In the genomic region with DNA sequence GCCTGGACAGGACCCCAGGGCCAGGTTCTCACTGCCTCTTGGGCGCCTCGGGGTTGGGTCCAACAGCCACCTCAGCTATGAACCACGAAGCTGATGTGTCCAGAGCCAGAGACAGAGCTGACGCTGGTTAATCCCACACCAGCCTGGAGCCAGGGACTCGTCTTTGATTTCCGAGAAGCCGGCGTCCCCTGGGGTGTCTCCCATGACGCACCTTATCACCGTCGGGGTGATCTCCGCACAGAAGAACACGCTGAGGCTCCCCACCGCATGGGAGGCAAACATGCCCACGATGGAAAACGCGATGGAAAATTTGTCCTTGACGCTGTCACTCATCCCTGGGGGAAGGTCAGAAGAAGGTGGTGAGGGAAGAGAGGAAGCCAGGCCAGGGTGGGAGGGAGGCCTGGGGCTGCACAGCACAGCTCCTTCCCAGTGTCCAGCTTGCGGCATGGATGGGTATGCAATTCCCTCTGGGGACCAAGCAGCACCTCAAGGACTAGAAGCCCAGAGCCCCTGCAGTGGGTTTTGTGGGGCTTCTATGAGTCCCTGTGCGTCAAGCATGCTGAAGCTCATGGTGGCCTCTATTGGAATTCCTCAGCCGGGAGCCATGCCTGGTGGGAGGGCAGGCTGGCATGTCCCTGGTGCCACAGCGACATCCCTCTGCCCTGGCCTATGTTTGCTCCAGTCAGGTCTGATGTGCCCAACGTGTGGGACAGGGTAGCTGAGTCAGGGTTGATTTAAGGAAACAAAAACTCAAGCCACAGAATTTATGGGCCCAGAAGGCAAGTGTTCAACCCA, we compare ENCODE assay signal across 29 cellular contexts. TPM values are rescaled to one million over a fixed set of nuclear protein-coding genes. Genes with fewer than 3 reads are reported as not detected.
DNase-seq lines count a peak whose midpoint lies in the region; ATAC-seq and TF ChIP-seq lines count a peak whose summit lies in the region.
"Had no signal": no experiment of that assay in that cellular context is flagged by ENCODE, and none has a peak within 500 bp of the region (broad histone marks: within the 10 kb centered on the region; RNA-seq: fewer than 3 reads in every experiment).

No MANE protein-coding gene starts in this region.

- H3K9me3 Mint-ChIP-seq in natural killer cell treated with Interleukin-12 subunit alpha and Interleukin-12 subunit beta and Interleukin-15 and Interleukin-18, amount 100 ng/mL, for 72 hours, result no peaks in the 10 kb centered on the region
- H3K9me3 Mint-ChIP-seq in natural killer cell (no peaks in the 10 kb centered on the region), chondrocyte (ENCODE audit: low read depth) (no peaks in the 10 kb centered on the region)
- H3K9me3 Mint-ChIP-seq in activated CD4-positive, alpha-beta memory T cell treated with anti-CD3 and anti-CD28 coated beads, Interleukin-2, amount 10 ng/mL, durations not matched to agents 7 days and 5 days, result no peaks in the 10 kb centered on the region
- H3K9me3 Mint-ChIP-seq: type B pancreatic cell had no signal

- no peak overlapping the region for H4K91ac ChIP-seq in neuronal stem cell (ENCODE audit: low read depth, low read length, poor library complexity)

- H2BK120ac ChIP-seq in neuronal stem cell (ENCODE audit: low read depth, low read length), result no peak overlapping the region

- ATAC-seq in natural killer cell treated with Interleukin-12 subunit alpha and Interleukin-12 subunit beta and Interleukin-15 and Interleukin-18, amount 100 ng/mL, for 72 hours, result no peak
- ATAC-seq in natural killer cell (no peak), upper lobe of right lung (no peak)
- ATAC-seq: SK-N-SH treated with all-trans-retinoic acid at 6 μM for 48 hours had no signal

- POLR2A ChIA-PET in activated CD4-positive, alpha-beta memory T cell treated with anti-CD3 and anti-CD28 coated beads, Interleukin-2, amount 10 ng/mL, durations not matched to agents 7 days and 5 days (lab: Charles Lee), result no interaction called here

- no peak overlapping the region for H2BK12ac ChIP-seq in neuronal stem cell (ENCODE audit: low read length)

- no peak overlapping the region for H4K8ac ChIP-seq in neuronal stem cell (ENCODE audit: low read depth, low read length)

- WGBS in neuronal stem cell (ENCODE audit: extremely low coverage in 2 of 2, insufficient read length in 2 of 2, insufficient replicate concordance in 1 of 2), 2 donors, result no CpG with 5 or more reads among the region's 23 CpGs

- H3K9me3 ChIP-seq in neuronal stem cell (replicated peaks in 1 of 2; ENCODE audit: control insufficient read depth in 2 of 2, insufficient read depth in 1 of 2, low read depth in 1 of 2, low read length in 2 of 2) (no peaks in the 10 kb centered on the region), upper lobe of right lung (no peaks in the 10 kb centered on the region)
- H3K9me3 ChIP-seq: colonic mucosa, esophagus squamous epithelium, HAP-1, neutrophil, stomach had no signal

- no peaks in the 10 kb centered on the region for H3K27me3 ChIP-seq in neuronal stem cell (ENCODE audit: control insufficient read depth in 3 of 3, insufficient read depth in 3 of 3, low read depth in 1 of 3, low read length in 3 of 3)
- H3K27me3 ChIP-seq in upper lobe of right lung, result no peaks in the 10 kb centered on the region
- H3K27me3 ChIP-seq: colonic mucosa, esophagus squamous epithelium, neutrophil, stomach had no signal

- H3K27ac Mint-ChIP-seq in natural killer cell treated with Interleukin-12 subunit alpha and Interleukin-12 subunit beta and Interleukin-15 and Interleukin-18, amount 100 ng/mL, for 72 hours, result no peak overlapping the region
- H3K27ac Mint-ChIP-seq in natural killer cell (no peak overlapping the region), chondrocyte (ENCODE audit: unreplicated experiment) (no peak overlapping the region)
- no peak overlapping the region for H3K27ac Mint-ChIP-seq in activated CD4-positive, alpha-beta memory T cell treated with anti-CD3 and anti-CD28 coated beads, Interleukin-2, amount 10 ng/mL, durations not matched to agents 7 days and 5 days
- H3K27ac Mint-ChIP-seq: B cell, type B pancreatic cell had no signal

- H3K36me3 Mint-ChIP-seq in natural killer cell treated with Interleukin-12 subunit alpha and Interleukin-12 subunit beta and Interleukin-15 and Interleukin-18, amount 100 ng/mL, for 72 hours, result no peaks in the 10 kb centered on the region
- H3K36me3 Mint-ChIP-seq in natural killer cell (no peaks in the 10 kb centered on the region), chondrocyte (ENCODE audit: low read depth) (peaks cover 21% of the 10 kb centered on the region)
- no peaks in the 10 kb centered on the region for H3K36me3 Mint-ChIP-seq in activated CD4-positive, alpha-beta memory T cell treated with anti-CD3 and anti-CD28 coated beads, Interleukin-2, amount 10 ng/mL, durations not matched to agents 7 days and 5 days (ENCODE audit: low read depth)

- peak overlapping the region; percentile 84 for H2BK15ac ChIP-seq in neuronal stem cell (ENCODE audit: low read length)

- H3K14ac ChIP-seq in neuronal stem cell (ENCODE audit: low read length), result no peak overlapping the region

- peak overlapping the region; percentile 34 for H3K9ac ChIP-seq in neuronal stem cell (ENCODE audit: low read depth, low read length, poor library complexity)

- CTCF ChIA-PET in activated CD4-positive, alpha-beta memory T cell treated with anti-CD3 and anti-CD28 coated beads, Interleukin-2, amount 10 ng/mL, durations not matched to agents 7 days and 5 days (lab: Charles Lee), result interaction anchor here (4.5 kb wide), 1 partner anchor 448 kb away, joined by 50 read pairs; no protein-coding TSS in a partner anchor

- H3K27me3 Mint-ChIP-seq in natural killer cell treated with Interleukin-12 subunit alpha and Interleukin-12 subunit beta and Interleukin-15 and Interleukin-18, amount 100 ng/mL, for 72 hours, result no peaks in the 10 kb centered on the region
- H3K27me3 Mint-ChIP-seq in natural killer cell (ENCODE audit: low read depth in 2 of 2) (no peaks in the 10 kb centered on the region), chondrocyte (ENCODE audit: low read depth) (no peaks in the 10 kb centered on the region)
- H3K27me3 Mint-ChIP-seq in activated CD4-positive, alpha-beta memory T cell treated with anti-CD3 and anti-CD28 coated beads, Interleukin-2, amount 10 ng/mL, durations not matched to agents 7 days and 5 days, result no peaks in the 10 kb centered on the region
- H3K27me3 Mint-ChIP-seq: B cell, type B pancreatic cell had no signal

- H3K4me1 ChIP-seq in neuronal stem cell (ENCODE audit: control insufficient read depth in 2 of 2, insufficient read depth in 1 of 2, low read depth in 1 of 2, low read length in 2 of 2), result peaks cover 21 to 24% of the 10 kb centered on the region in 2 donors
- peaks cover 22% of the 10 kb centered on the region for H3K4me1 ChIP-seq in upper lobe of right lung
- H3K4me1 ChIP-seq: colonic mucosa, HAP-1 had no signal

- H3K36me3 ChIP-seq in neuronal stem cell (replicated peaks in 1 of 2; ENCODE audit: control insufficient read depth in 2 of 2, insufficient read depth in 2 of 2, low read length in 2 of 2) (peaks cover 6 to 45% of the 10 kb centered on the region in 2 donors), upper lobe of right lung (peaks cover 8% of the 10 kb centered on the region)
- H3K36me3 ChIP-seq: colonic mucosa, HAP-1, neutrophil had no signal

- no peak for TF ChIP-seq CTCF in natural killer cell (IDR thresholded peaks at IDR 0.05)
- TF ChIP-seq CTCF in chondrocyte (IDR thresholded peaks at IDR 0.05), result no peak
- TF ChIP-seq CTCF in upper lobe of right lung (IDR thresholded peaks at IDR 0.05), result no peak

- H3K4ac ChIP-seq in neuronal stem cell (ENCODE audit: low read length), result no peak overlapping the region

- H3K79me1 ChIP-seq in neuronal stem cell (ENCODE audit: low read depth, low read length), result no peaks in the 10 kb centered on the region

- peaks cover 0 to 3% of the 10 kb centered on the region in 2 donors for H3K4me1 Mint-ChIP-seq in natural killer cell treated with Interleukin-12 subunit alpha and Interleukin-12 subunit beta and Interleukin-15 and Interleukin-18, amount 100 ng/mL, for 72 hours (ENCODE audit: low read depth in 2 of 2)
- H3K4me1 Mint-ChIP-seq in natural killer cell (peaks cover 0 to 5% of the 10 kb centered on the region in 2 donors), chondrocyte (ENCODE audit: low read depth) (peaks cover 41% of the 10 kb centered on the region)
- no peaks in the 10 kb centered on the region for H3K4me1 Mint-ChIP-seq in activated CD4-positive, alpha-beta memory T cell treated with anti-CD3 and anti-CD28 coated beads, Interleukin-2, amount 10 ng/mL, durations not matched to agents 7 days and 5 days

- no peak overlapping the region for H3K4me2 ChIP-seq in neuronal stem cell (ENCODE audit: insufficient read depth, low read length, poor library complexity, severe bottlenecking)

- H3K27ac ChIP-seq in neuronal stem cell (replicated peaks; ENCODE audit: low read length) (no peak overlapping the region), upper lobe of right lung (no peak overlapping the region)
- H3K27ac ChIP-seq: colonic mucosa, neutrophil, stomach had no signal

- H3K4me3 Mint-ChIP-seq in natural killer cell treated with Interleukin-12 subunit alpha and Interleukin-12 subunit beta and Interleukin-15 and Interleukin-18, amount 100 ng/mL, for 72 hours, result no peak overlapping the region
- H3K4me3 Mint-ChIP-seq in natural killer cell, result no peak overlapping the region
- no peak overlapping the region for H3K4me3 Mint-ChIP-seq in chondrocyte (ENCODE audit: unreplicated experiment)
- no peak overlapping the region for H3K4me3 Mint-ChIP-seq in activated CD4-positive, alpha-beta memory T cell treated with anti-CD3 and anti-CD28 coated beads, Interleukin-2, amount 10 ng/mL, durations not matched to agents 7 days and 5 days
- H3K4me3 Mint-ChIP-seq: B cell, type B pancreatic cell had no signal

- intact Hi-C loops in natural killer cell (cut with micrococcal nuclease), result no loop called here
- intact Hi-C loops in upper lobe of right lung (cut with DNase I), result loop anchor here (5.0 kb wide), 1 partner anchor 443 kb away; no protein-coding TSS in a partner anchor

- H2BK5ac ChIP-seq in neuronal stem cell (ENCODE audit: low read length), result no peak overlapping the region

- peak overlapping the region; percentile 77 for H3K18ac ChIP-seq in neuronal stem cell (ENCODE audit: low read length)

- H2AK5ac ChIP-seq in neuronal stem cell (ENCODE audit: low read depth, low read length), result no peak overlapping the region

- H2AFZ ChIP-seq in neuronal stem cell (ENCODE audit: low read length), result no peak overlapping the region

- peak overlapping the region; percentile 98 for H3K23ac ChIP-seq in neuronal stem cell (ENCODE audit: low read depth, low read length, poor library complexity)

- H3K4me3 ChIP-seq in neuronal stem cell (ENCODE audit: low read length in 2 of 2) (no peak overlapping the region), upper lobe of right lung (no peak overlapping the region)
- H3K4me3 ChIP-seq: colonic mucosa, esophagus squamous epithelium, HAP-1, skin epidermis, stomach had no signal

- peak; percentile 56 for DNase-seq in natural killer cell treated with Interleukin-12 subunit alpha and Interleukin-12 subunit beta and Interleukin-15 and Interleukin-18, amount 100 ng/mL, for 72 hours (ENCODE audit: low spot score)
- no peak for DNase-seq in natural killer cell
- peak; percentile 82 for DNase-seq in chondrocyte (ENCODE audit: low spot score)
- no peak for DNase-seq in neuronal stem cell (ENCODE audit: low spot score)
- peak; percentile 53 for DNase-seq in upper lobe of right lung
- no peak for DNase-seq in activated CD4-positive, alpha-beta memory T cell treated with anti-CD3 and anti-CD28 coated beads, Interleukin-2, amount 10 ng/mL, durations not matched to agents 7 days and 5 days
- no peak for DNase-seq in dermis blood vessel endothelial cell
- no peak for DNase-seq in activated gamma-delta T cell (lab: John Stamatoyannopoulos, UW)
- DNase-seq: activated CD4-positive, alpha-beta T cell treated with anti-CD3 and anti-CD28 coated beads for 4 hours; activated naive CD4-positive, alpha-beta T cell treated with Interleukin-2 at 50 U/mL for 16 hours; activated T-cell treated with anti-CD3 and anti-CD28 coated beads, Interleukin-2, amount 50 U/mL, for 1 hour; colonic mucosa; esophagus squamous epithelium; foreskin melanocyte; KG1; left cardiac atrium; NCI-H1417 treated with DMSO at 0.1 percent for 48 hours; NCI-H774; RPMI8226; stimulated activated CD8-positive, alpha-beta memory T cell treated with anti-CD3 and anti-CD28 coated beads, Interleukin-4, amount 100 ng/mL, for 48 hours; stomach; T-helper 2 cell had no signal

RNA-seq across cellular contexts. Expression of a gene that starts 25.1 kb away (rescaled TPM):
- total RNA-seq in natural killer cell treated with Interleukin-12 subunit alpha and Interleukin-12 subunit beta and Interleukin-15 and Interleukin-18, amount 100 ng/mL, for 72 hours, result 10 to 100 TPM; 16.4 to 25.2 TPM
- total RNA-seq in natural killer cell, result 10 to 100 TPM in 2 of 3 donors, 1 to 10 TPM in 1; 8.3 to 15.3 (median 11.3) TPM
- total RNA-seq in chondrocyte, result 16.2 to 24.7 TPM (median 17.2 TPM) in 3 replicates
- polyA plus RNA-seq in neuronal stem cell (2013, experiment 1 of 2), result 24.7 TPM
- 24.4 TPM for polyA plus RNA-seq in neuronal stem cell (2013, experiment 2 of 2)
- total RNA-seq in upper lobe of right lung, result 16.9 TPM
- 10 to 100 TPM; 19.8 to 21.4 TPM for total RNA-seq in activated CD4-positive, alpha-beta memory T cell treated with anti-CD3 and anti-CD28 coated beads, Interleukin-2, amount 10 ng/mL, durations not matched to agents 7 days and 5 days
- 31.8 and 33.5 TPM in 2 replicates for total RNA-seq in dermis blood vessel endothelial cell

RNA-seq across cellular contexts. Expression of a gene that starts 56.4 kb away (rescaled TPM):
- not detected for total RNA-seq in natural killer cell treated with Interleukin-12 subunit alpha and Interleukin-12 subunit beta and Interleukin-15 and Interleukin-18, amount 100 ng/mL, for 72 hours
- total RNA-seq in natural killer cell (under 1 TPM in 2 of 3 donors, not detected in 1; 0.66 to 0.75 TPM), chondrocyte (109 to 119 TPM (median 117 TPM) in 3 replicates), upper lobe of right lung (0.46 TPM), dermis blood vessel endothelial cell (6.7 and 9.7 TPM in 2 replicates)
- 370 TPM for polyA plus RNA-seq in neuronal stem cell (2013, experiment 1 of 2)
- 372 TPM for polyA plus RNA-seq in neuronal stem cell (2013, experiment 2 of 2)
- total RNA-seq in activated CD4-positive, alpha-beta memory T cell treated with anti-CD3 and anti-CD28 coated beads, Interleukin-2, amount 10 ng/mL, durations not matched to agents 7 days and 5 days, result not detected
- total RNA-seq: activated CD8-positive, alpha-beta memory T cell treated with anti-CD3 and anti-CD28 coated beads for 36 hours; B cell had no signal

Comparison
In these comparisons a context has a peak if more than half of its experiments do, and no peak if none do; other contexts are left out.
1. DNase-seq: peak in natural killer cell treated with Interleukin-12 subunit alpha and Interleukin-12 subunit beta and Interleukin-15 and Interleukin-18, amount 100 ng/mL, for 72 hours (single experiment), chondrocyte (single experiment) and upper lobe of right lung (single experiment); none in natural killer cell (single experiment), neuronal stem cell (single experiment), activated CD4-positive, alpha-beta memory T cell treated with anti-CD3 and anti-CD28 coated beads, Interleukin-2, amount 10 ng/mL, durations not matched to agents 7 days and 5 days (single experiment), dermis blood vessel endothelial cell (single experiment) and activated gamma-delta T cell (single experiment).
2. RNA of a gene that starts 56.4 kb away (total RNA-seq): 109 to 119 TPM in chondrocyte; 6.7 to 9.7 TPM in dermis blood vessel endothelial cell, 0.66 to 0.75 TPM in natural killer cell, 0.46 TPM in upper lobe of right lung (single experiment), not detected in activated CD4-positive, alpha-beta memory T cell treated with anti-CD3 and anti-CD28 coated beads, Interleukin-2, amount 10 ng/mL, durations not matched to agents 7 days and 5 days and not detected in natural killer cell treated with Interleukin-12 subunit alpha and Interleukin-12 subunit beta and Interleukin-15 and Interleukin-18, amount 100 ng/mL, for 72 hours; every median in the first group is over 10 times any median in the second.